25 cellular contexts compared by ENCODE assay signal in the genomic region with DNA sequence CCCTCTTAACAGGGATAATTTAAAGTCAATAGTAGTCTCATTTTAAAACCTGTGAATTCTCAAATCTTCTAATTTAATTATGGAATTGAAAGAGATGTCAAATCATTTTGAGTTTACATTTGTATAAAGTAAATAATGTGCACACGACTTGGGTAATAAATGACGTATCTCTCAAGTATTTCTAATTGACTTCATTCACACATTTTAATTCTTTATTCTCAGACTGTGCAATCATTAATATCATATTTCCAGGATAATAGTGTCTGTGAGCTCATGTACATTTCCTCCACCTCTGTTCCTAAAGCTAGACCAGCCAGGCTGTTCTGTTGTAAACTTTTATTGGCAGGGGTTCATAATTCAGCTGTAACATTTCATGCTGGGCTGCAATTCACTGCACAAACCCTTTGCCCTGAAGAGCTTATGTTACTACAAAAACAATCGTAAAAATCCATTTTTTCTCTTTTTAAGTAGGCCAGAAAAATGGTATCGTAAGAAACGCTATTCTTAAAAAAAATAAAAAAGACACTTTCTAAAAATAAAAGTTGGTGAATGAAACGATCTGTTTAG.
"Had no signal": no experiment of that assay in that cellular context is flagged by ENCODE, and none has a peak within 500 bp of the region (broad histone marks: within the 10 kb centered on the region; RNA-seq: fewer than 3 reads in every experiment).

No MANE protein-coding gene starts in this region.

- H3K4me1 Mint-ChIP-seq: activated CD8-positive, alpha-beta memory T cell treated with anti-CD3 and anti-CD28 coated beads, Interleukin-2, amount 10 ng/mL, durations not matched to agents 7 days and 5 days; activated naive CD8-positive, alpha-beta T cell treated with anti-CD3 and anti-CD28 coated beads, Interleukin-2, amount 50 U/mL, for 24 hours; naive thymus-derived CD8-positive, alpha-beta T cell; stimulated activated memory B cell treated with anti-CD40 and anti-IgM and Interleukin-4, amounts not matched to agents 10 μg/mL and 1 μg/mL and 100 μg/mL, for 72 hours had no signal

- DNase-seq: activated CD4-positive, alpha-beta T cell treated with anti-CD3 and anti-CD28 coated beads for 48 hours; activated CD8-positive, alpha-beta memory T cell treated with anti-CD3 and anti-CD28 coated beads, Interleukin-2, amount 10 ng/mL, durations not matched to agents 7 days and 5 days; activated CD8-positive, alpha-beta T cell treated with anti-CD3 and anti-CD28 coated beads for 36 hours; activated gamma-delta T cell; activated naive CD4-positive, alpha-beta T cell treated with anti-CD3 and anti-CD28 coated beads, Interleukin-2, amount 50 U/mL, for 16 hours; activated naive CD8-positive, alpha-beta T cell treated with anti-CD3 and anti-CD28 coated beads, Interleukin-2, amount 50 U/mL, for 24 hours; activated T-cell treated with anti-CD3 and anti-CD28 coated beads for 4 hours; anterior cingulate cortex; brain microvascular endothelial cell; central memory CD4-positive, alpha-beta T cell; effector memory CD4-positive, alpha-beta T cell; heart left ventricle; left ventricle myocardium superior; mammary epithelial cell; naive thymus-derived CD8-positive, alpha-beta T cell; stimulated activated CD4-positive, alpha-beta T cell treated with anti-CD3 and anti-CD28 coated beads, Interleukin-15, amount 100 ng/mL, for 24 hours; testis had no signal

- H3K27ac Mint-ChIP-seq: activated CD8-positive, alpha-beta memory T cell treated with anti-CD3 and anti-CD28 coated beads, Interleukin-2, amount 10 ng/mL, durations not matched to agents 7 days and 5 days; activated CD8-positive, alpha-beta T cell treated with anti-CD3 and anti-CD28 coated beads for 36 hours; activated naive CD8-positive, alpha-beta T cell treated with anti-CD3 and anti-CD28 coated beads, Interleukin-2, amount 50 U/mL, for 24 hours; mesothelial cell of epicardium; naive thymus-derived CD8-positive, alpha-beta T cell; stimulated activated memory B cell treated with anti-CD40 and anti-IgM and Interleukin-4, amounts not matched to agents 10 μg/mL and 1 μg/mL and 100 μg/mL, for 72 hours; type B pancreatic cell had no signal

- H3K4me3 Mint-ChIP-seq: activated CD8-positive, alpha-beta memory T cell treated with anti-CD3 and anti-CD28 coated beads, Interleukin-2, amount 10 ng/mL, durations not matched to agents 7 days and 5 days; activated CD8-positive, alpha-beta T cell treated with anti-CD3 and anti-CD28 coated beads for 36 hours; activated naive CD8-positive, alpha-beta T cell treated with anti-CD3 and anti-CD28 coated beads, Interleukin-2, amount 50 U/mL, for 24 hours; mesothelial cell of epicardium; naive thymus-derived CD8-positive, alpha-beta T cell; neural progenitor cell; stimulated activated memory B cell treated with anti-CD40 and anti-IgM and Interleukin-4, amounts not matched to agents 10 μg/mL and 1 μg/mL and 100 μg/mL, for 72 hours; type B pancreatic cell had no signal

- H3K27me3 Mint-ChIP-seq: activated CD8-positive, alpha-beta memory T cell treated with anti-CD3 and anti-CD28 coated beads, Interleukin-2, amount 10 ng/mL, durations not matched to agents 7 days and 5 days; activated CD8-positive, alpha-beta T cell treated with anti-CD3 and anti-CD28 coated beads for 36 hours; stimulated activated memory B cell treated with anti-CD40 and anti-IgM and Interleukin-4, amounts not matched to agents 10 μg/mL and 1 μg/mL and 100 μg/mL, for 72 hours had no signal

- H3K36me3 Mint-ChIP-seq: activated CD8-positive, alpha-beta memory T cell treated with anti-CD3 and anti-CD28 coated beads, Interleukin-2, amount 10 ng/mL, durations not matched to agents 7 days and 5 days; mesothelial cell of epicardium; naive thymus-derived CD8-positive, alpha-beta T cell; neural progenitor cell; stimulated activated memory B cell treated with anti-CD40 and anti-IgM and Interleukin-4, amounts not matched to agents 10 μg/mL and 1 μg/mL and 100 μg/mL, for 72 hours had no signal

- H3K9me3 Mint-ChIP-seq: activated CD8-positive, alpha-beta T cell treated with anti-CD3 and anti-CD28 coated beads for 36 hours; mesothelial cell of epicardium; naive thymus-derived CD8-positive, alpha-beta T cell; neural progenitor cell; stimulated activated memory B cell treated with anti-CD40 and anti-IgM and Interleukin-4, amounts not matched to agents 10 μg/mL and 1 μg/mL and 100 μg/mL, for 72 hours had no signal

- H3K4me3 ChIP-seq: heart left ventricle, neural progenitor cell, smooth muscle cell, testis, vagina had no signal

- ATAC-seq: activated CD8-positive, alpha-beta memory T cell treated with anti-CD3 and anti-CD28 coated beads, Interleukin-2, amount 10 ng/mL, durations not matched to agents 7 days and 5 days; activated CD8-positive, alpha-beta T cell treated with anti-CD3 and anti-CD28 coated beads for 36 hours; activated naive CD8-positive, alpha-beta T cell treated with anti-CD3 and anti-CD28 coated beads, Interleukin-2, amount 50 U/mL, for 24 hours; esophagus mucosa; heart left ventricle; left ventricle myocardium superior; naive thymus-derived CD8-positive, alpha-beta T cell; sciatic nerve; stimulated activated memory B cell treated with anti-CD40 and anti-IgM and Interleukin-4, amounts not matched to agents 10 μg/mL and 1 μg/mL and 100 μg/mL, for 72 hours had no signal
